1 cellular context compared by ENCODE assay signal in the genomic region with DNA sequence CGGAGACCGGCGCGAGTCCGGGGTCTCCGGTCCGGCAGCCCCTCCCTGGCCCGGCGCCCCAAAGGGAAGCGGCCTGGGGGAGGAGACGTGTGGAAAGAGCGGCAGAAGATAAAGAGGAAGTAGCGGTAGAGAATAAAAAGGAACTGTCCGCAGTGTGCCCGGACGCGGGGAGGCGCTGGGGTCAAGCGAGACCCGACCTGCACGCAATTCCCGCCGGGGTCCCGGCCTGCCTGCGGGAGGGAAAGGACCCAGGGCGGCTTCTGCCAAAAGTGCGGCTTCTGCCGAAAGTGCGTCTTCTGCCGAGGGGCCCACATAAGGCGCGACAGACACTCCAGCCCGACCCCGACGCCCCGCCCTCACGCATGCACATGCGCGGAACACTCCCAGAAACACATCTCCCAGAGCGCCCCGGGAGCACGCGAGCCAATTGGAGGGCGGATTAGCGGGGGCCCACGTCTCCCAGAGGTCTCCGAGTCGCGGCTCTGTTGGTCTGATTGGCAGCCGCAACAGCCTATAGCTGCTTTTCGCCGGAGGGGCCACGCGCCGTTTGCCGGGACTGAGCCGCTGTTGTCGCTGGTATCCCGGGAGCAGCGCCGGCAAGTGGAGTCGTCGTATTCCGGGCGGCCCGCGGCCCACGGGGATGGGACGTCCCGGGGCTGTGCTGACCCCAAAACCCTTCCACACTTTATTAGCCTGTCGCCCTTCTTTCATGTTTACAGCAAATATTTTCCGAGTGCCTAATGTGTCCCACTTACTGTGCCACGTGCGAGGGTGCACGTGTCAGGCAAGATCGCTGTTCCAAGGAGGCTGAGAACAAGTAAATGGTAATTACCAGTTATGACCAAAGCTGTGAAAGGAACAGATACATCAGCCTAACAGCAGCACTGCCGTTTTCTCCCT.
TF ChIP-seq lines count a peak whose summit lies in the region.

No MANE protein-coding gene starts in this region.

TF ChIP-seq in HepG2, 621 proteins besides CTCF, POLR2A, EP300 and RAD21 (continues in another document):
- TF ChIP-seq CENPBD1 (CRISPR knock-in tag; IDR thresholded peaks at IDR 0.05; ENCODE audit: borderline replicate concordance, low read depth) (no peak), FOXM1 (CRISPR knock-in tag; IDR thresholded peaks at IDR 0.05) (no peak), ZNF367 (CRISPR knock-in tag; IDR thresholded peaks at IDR 0.05; ENCODE audit: borderline replicate concordance) (no peak), EED (CRISPR knock-in tag; IDR thresholded peaks at IDR 0.05) (peak; percentile 69), SIX4 (CRISPR knock-in tag; IDR thresholded peaks at IDR 0.05) (no peak), NONO (IDR thresholded peaks at IDR 0.05) (no peak), NONO (CRISPR knock-in tag; conservative IDR thresholded peaks at IDR 0.05) (peak; percentile 38; the same call in 1 of the 2 replicates), ESRRA (CRISPR knock-in tag; IDR thresholded peaks at IDR 0.05; ENCODE audit: low read depth) (0 out of 2 replicates have a peak, but pooled peaks have one; percentile 10), ZNF678 (CRISPR knock-in tag; IDR thresholded peaks at IDR 0.05) (0 out of 2 replicates have a peak, but pooled peaks have one; percentile 32), SMAD9 (CRISPR knock-in tag; IDR thresholded peaks at IDR 0.05) (0 out of 2 replicates have a peak, but pooled peaks have one; percentile 32), ATF1 (CRISPR knock-in tag; IDR thresholded peaks at IDR 0.05) (peak; percentile 77), ELK4 (CRISPR knock-in tag; IDR thresholded peaks at IDR 0.05; ENCODE audit: borderline replicate concordance) (no peak; the same call in 1 of the 2 replicates), MYPOP (CRISPR knock-in tag; IDR thresholded peaks at IDR 0.05) (peak; percentile 55; the same call in 1 of the 2 replicates), ZSCAN20 (CRISPR knock-in tag; IDR thresholded peaks at IDR 0.05; ENCODE audit: borderline replicate concordance) (peak; percentile 47; the same call in 1 of the 2 replicates), ZNF781 (CRISPR knock-in tag; IDR thresholded peaks at IDR 0.05; ENCODE audit: borderline replicate concordance, not compliant biosample characterization) (peak; percentile 88), ZIK1 (CRISPR knock-in tag; IDR thresholded peaks at IDR 0.05; ENCODE audit: borderline replicate concordance, low read depth) (peak; percentile 92), TBX2 (CRISPR knock-in tag; IDR thresholded peaks at IDR 0.05; ENCODE audit: borderline replicate concordance) (peak; percentile 72), SP1 (IDR thresholded peaks at IDR 0.05) (no peak), SP1 (CRISPR knock-in tag; IDR thresholded peaks at IDR 0.05) (peak; percentile 55; the same call in 1 of the 2 replicates), SP4 (CRISPR knock-in tag; IDR thresholded peaks at IDR 0.05) (peak; percentile 66), ASH2L (IDR thresholded peaks at IDR 0.05; ENCODE audit: insufficient read length, low read depth, low read length) (peak; percentile 73), ZNF782 (CRISPR knock-in tag; IDR thresholded peaks at IDR 0.05; ENCODE audit: borderline replicate concordance) (peak; percentile 63; the same call in 1 of the 2 replicates), HINFP (CRISPR knock-in tag; IDR thresholded peaks at IDR 0.05; ENCODE audit: low read depth) (0 out of 2 replicates have a peak, but pooled peaks have one; percentile 49), ZFAT (CRISPR knock-in tag; conservative IDR thresholded peaks at IDR 0.05) (peak; percentile 98), RBFOX2 (IDR thresholded peaks at IDR 0.05; ENCODE audit: low read depth, low read length) (peak; percentile 92), KDM4B (CRISPR knock-in tag; IDR thresholded peaks at IDR 0.05) (peak; percentile 20; the same call in 1 of the 2 replicates), ZNF674 (CRISPR knock-in tag; IDR thresholded peaks at IDR 0.05; ENCODE audit: low read depth) (no peak), ATF4 (CRISPR knock-in tag; IDR thresholded peaks at IDR 0.05) (peak in 1 of 2 experiments; percentile 44; a peak in 1 of 4 replicates), REL (CRISPR knock-in tag; conservative IDR thresholded peaks at IDR 0.05) (peak; percentile 51; the same call in 1 of the 2 replicates), KDM3A (CRISPR knock-in tag; IDR thresholded peaks at IDR 0.05; ENCODE audit: low read depth) (peak; percentile 41; the same call in 1 of the 2 replicates), ZNF318 (CRISPR knock-in tag; IDR thresholded peaks at IDR 0.05) (peak; percentile 41; the same call in 1 of the 2 replicates), RARA (CRISPR knock-in tag; IDR thresholded peaks at IDR 0.05) (peak; percentile 14; the same call in 1 of the 2 replicates)
- TF ChIP-seq, protein P1, sequence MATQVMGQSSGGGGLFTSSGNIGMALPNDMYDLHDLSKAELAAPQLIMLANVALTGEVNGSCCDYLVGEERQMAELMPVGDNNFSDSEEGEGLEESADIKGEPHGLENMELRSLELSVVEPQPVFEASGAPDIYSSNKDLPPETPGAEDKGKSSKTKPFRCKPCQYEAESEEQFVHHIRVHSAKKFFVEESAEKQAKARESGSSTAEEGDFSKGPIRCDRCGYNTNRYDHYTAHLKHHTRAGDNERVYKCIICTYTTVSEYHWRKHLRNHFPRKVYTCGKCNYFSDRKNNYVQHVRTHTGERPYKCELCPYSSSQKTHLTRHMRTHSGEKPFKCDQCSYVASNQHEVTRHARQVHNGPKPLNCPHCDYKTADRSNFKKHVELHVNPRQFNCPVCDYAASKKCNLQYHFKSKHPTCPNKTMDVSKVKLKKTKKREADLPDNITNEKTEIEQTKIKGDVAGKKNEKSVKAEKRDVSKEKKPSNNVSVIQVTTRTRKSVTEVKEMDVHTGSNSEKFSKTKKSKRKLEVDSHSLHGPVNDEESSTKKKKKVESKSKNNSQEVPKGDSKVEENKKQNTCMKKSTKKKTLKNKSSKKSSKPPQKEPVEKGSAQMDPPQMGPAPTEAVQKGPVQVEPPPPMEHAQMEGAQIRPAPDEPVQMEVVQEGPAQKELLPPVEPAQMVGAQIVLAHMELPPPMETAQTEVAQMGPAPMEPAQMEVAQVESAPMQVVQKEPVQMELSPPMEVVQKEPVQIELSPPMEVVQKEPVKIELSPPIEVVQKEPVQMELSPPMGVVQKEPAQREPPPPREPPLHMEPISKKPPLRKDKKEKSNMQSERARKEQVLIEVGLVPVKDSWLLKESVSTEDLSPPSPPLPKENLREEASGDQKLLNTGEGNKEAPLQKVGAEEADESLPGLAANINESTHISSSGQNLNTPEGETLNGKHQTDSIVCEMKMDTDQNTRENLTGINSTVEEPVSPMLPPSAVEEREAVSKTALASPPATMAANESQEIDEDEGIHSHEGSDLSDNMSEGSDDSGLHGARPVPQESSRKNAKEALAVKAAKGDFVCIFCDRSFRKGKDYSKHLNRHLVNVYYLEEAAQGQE (IDR thresholded peaks at IDR 0.05; ENCODE audit: borderline replicate concordance in 1 of 2, low read depth in 1 of 2, low read length in 2 of 2): peak in 1 of 2 experiments; percentile 49; a peak in 1 of 4 replicates
- TF ChIP-seq, protein P2, sequence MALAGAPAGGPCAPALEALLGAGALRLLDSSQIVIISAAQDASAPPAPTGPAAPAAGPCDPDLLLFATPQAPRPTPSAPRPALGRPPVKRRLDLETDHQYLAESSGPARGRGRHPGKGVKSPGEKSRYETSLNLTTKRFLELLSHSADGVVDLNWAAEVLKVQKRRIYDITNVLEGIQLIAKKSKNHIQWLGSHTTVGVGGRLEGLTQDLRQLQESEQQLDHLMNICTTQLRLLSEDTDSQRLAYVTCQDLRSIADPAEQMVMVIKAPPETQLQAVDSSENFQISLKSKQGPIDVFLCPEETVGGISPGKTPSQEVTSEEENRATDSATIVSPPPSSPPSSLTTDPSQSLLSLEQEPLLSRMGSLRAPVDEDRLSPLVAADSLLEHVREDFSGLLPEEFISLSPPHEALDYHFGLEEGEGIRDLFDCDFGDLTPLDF (CRISPR knock-in tag; IDR thresholded peaks at IDR 0.05): peak; percentile 55; the same call in 1 of the 2 replicates
